Comparison of ENCODE assay signal across 23 cellular contexts in the genomic region with DNA sequence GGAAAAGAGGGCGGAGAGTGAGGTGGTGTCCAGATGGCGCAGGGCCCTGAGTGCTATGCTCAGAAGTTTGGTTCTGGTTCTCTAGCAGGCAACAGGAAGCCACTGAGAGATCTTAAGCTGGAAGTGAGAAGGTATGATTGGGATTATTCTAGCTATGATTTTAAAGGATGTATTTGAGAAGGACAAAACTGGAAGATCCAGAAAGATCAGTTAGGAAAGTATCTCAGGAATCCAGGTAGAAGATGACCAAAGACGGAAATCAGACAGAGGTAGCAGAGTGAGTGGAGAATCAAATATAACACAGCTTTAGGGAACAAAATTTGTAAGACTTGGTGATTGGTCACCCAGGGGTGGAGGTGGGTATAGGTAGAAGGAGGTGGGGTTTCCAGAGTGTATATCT.
"Had no signal": no experiment of that assay in that cellular context is flagged by ENCODE, and none has a peak within 500 bp of the region (broad histone marks: within the 10 kb centered on the region; RNA-seq: fewer than 3 reads in every experiment).

No MANE protein-coding gene starts in this region.

- H3K4me3 Mint-ChIP-seq: mesothelial cell of epicardium, naive B cell, nephron progenitor cell had no signal

- H3K27ac Mint-ChIP-seq: mesothelial cell of epicardium, naive B cell, nephron progenitor cell had no signal

- H3K4me1 ChIP-seq: testis, uterus had no signal

- DNase-seq: dermis blood vessel endothelial cell; effector memory CD4-positive, alpha-beta T cell; hypothalamus; mesenchymal stem cell; mucosa of descending colon; naive B cell; nephron progenitor cell; occipital lobe; ovary; posterior cingulate gyrus; psoas muscle; right cardiac atrium; stimulated activated CD4-positive, alpha-beta T cell treated with anti-CD3 and anti-CD28 coated beads, Interleukin-15, amount 100 ng/mL, for 24 hours; stimulated activated CD4-positive, alpha-beta T cell treated with anti-CD3 and anti-CD28 coated beads, Interleukin-2, amount 100 ng/mL, for 48 hours; stimulated activated naive CD4-positive, alpha-beta T cell; substantia nigra; testis; upper lobe of right lung; uterus had no signal

- H3K9me3 ChIP-seq: mucosa of descending colon, ovary, psoas muscle, testis, tibial nerve, upper lobe of right lung, uterus had no signal

- ATAC-seq: mucosa of descending colon, psoas muscle, right cardiac atrium had no signal

- H3K36me3 ChIP-seq: ovary, tibial nerve, upper lobe of right lung, uterus had no signal

- H3K27ac ChIP-seq: coronary artery, ovary, psoas muscle, skin epidermis, testis, tibial nerve, upper lobe of right lung, uterus had no signal

- H3K4me3 ChIP-seq: coronary artery, mucosa of descending colon, ovary, psoas muscle, skin epidermis, testis, tibial nerve, upper lobe of right lung, uterus had no signal

- H3K9me3 Mint-ChIP-seq: mesothelial cell of epicardium, nephron progenitor cell had no signal

- H3K36me3 Mint-ChIP-seq: mesothelial cell of epicardium, naive B cell had no signal

- H3K27me3 ChIP-seq: ovary, testis, tibial nerve, upper lobe of right lung, uterus had no signal
